In genomic region chr16:27994686-27995085, GRCh38 we compare ENCODE assay signal across 20 cellular contexts.
"Had no signal": no experiment of that assay in that cellular context is flagged by ENCODE, and none has a peak within 500 bp of the region (broad histone marks: within the 10 kb centered on the region; RNA-seq: fewer than 3 reads in every experiment).

No MANE protein-coding gene starts in this region.

- DNase-seq: cortex of kidney; dorsolateral prefrontal cortex; effector CD8-positive, alpha-beta T cell; foreskin melanocyte; heart left ventricle; hippocampal formation; kidney glomerular epithelial cell; naive thymus-derived CD4-positive, alpha-beta T cell; nephron progenitor cell; psoas muscle; retina; right lobe of liver; stimulated activated CD4-positive, alpha-beta T cell treated with anti-CD3 and anti-CD28 coated beads, Interleukin-2, amount 100 ng/mL, for 24 hours; stimulated activated CD4-positive, alpha-beta T cell treated with anti-CD3 and anti-CD28 coated beads, Interleukin-4, amount 100 ng/mL, for 4 hours; stimulated activated naive CD4-positive, alpha-beta T cell; stomach; substantia nigra; transverse colon had no signal

- ATAC-seq: naive thymus-derived CD4-positive, alpha-beta T cell; psoas muscle; right lobe of liver had no signal

- H3K4me3 Mint-ChIP-seq: nephron progenitor cell had no signal

- H3K36me3 ChIP-seq: heart left ventricle, right lobe of liver, stomach, thoracic aorta, transverse colon had no signal

- H3K9me3 ChIP-seq: right lobe of liver, thoracic aorta, transverse colon had no signal

- H3K4me1 Mint-ChIP-seq: nephron progenitor cell had no signal

- H3K27ac ChIP-seq: dorsolateral prefrontal cortex, heart left ventricle, parathyroid adenoma, psoas muscle, right lobe of liver, stomach, thoracic aorta, transverse colon had no signal

- H3K27me3 ChIP-seq: dorsolateral prefrontal cortex, heart left ventricle, right lobe of liver, stomach, transverse colon had no signal

- H3K27ac Mint-ChIP-seq: nephron progenitor cell had no signal

- H3K4me3 ChIP-seq: dorsolateral prefrontal cortex, heart left ventricle, psoas muscle, right lobe of liver, stomach, thoracic aorta, transverse colon had no signal
